8 cellular contexts compared by ENCODE assay signal in genomic region chr6:134097114-134097707, GRCh38. TPM values are rescaled to one million over a fixed set of nuclear protein-coding genes. Genes with fewer than 3 reads are reported as not detected.
DNase-seq lines count a peak whose midpoint lies in the region; ATAC-seq and TF ChIP-seq lines count a peak whose summit lies in the region.

No MANE protein-coding gene starts in this region.

- H3K14ac ChIP-seq in neuronal stem cell (ENCODE audit: low read length), result no peak overlapping the region

- no peak overlapping the region for H2BK120ac ChIP-seq in neuronal stem cell (ENCODE audit: low read depth, low read length)

- no peak overlapping the region for H4K91ac ChIP-seq in neuronal stem cell (ENCODE audit: low read depth, low read length, poor library complexity)

- peak; percentile 39 for DNase-seq in GDM1 (lab: John Stamatoyannopoulos, UW)
- peak; percentile 63 for DNase-seq in HT1080 (ENCODE audit: low read depth)
- DNase-seq in OCI-M1 (lab: John Stamatoyannopoulos, UW), result peak; percentile 87
- peak; percentile 47 for DNase-seq in activated T-cell treated with anti-CD3 and anti-CD28 coated beads, Interleukin-2, amount 50 U/mL, for 24 hours
- DNase-seq in fibroblast of peridontal ligament (ENCODE audit: extremely low read depth), result peak; percentile 90
- DNase-seq in neuronal stem cell (ENCODE audit: low spot score), result peak; percentile 67
- DNase-seq in type B pancreatic cell (ENCODE audit: extremely low spot score, unreplicated experiment), result no peak

- no CpG with 5 or more reads among the region's 4 CpGs for WGBS in neuronal stem cell (ENCODE audit: extremely low coverage in 2 of 2, insufficient read length in 2 of 2, insufficient replicate concordance in 1 of 2), 2 donors

- no peak overlapping the region for H3K9ac ChIP-seq in neuronal stem cell (ENCODE audit: low read depth, low read length, poor library complexity)

- no peaks in the 10 kb centered on the region for H3K36me3 ChIP-seq in neuronal stem cell (replicated peaks in 1 of 2; ENCODE audit: control insufficient read depth in 2 of 2, insufficient read depth in 2 of 2, low read length in 2 of 2)

- peaks cover 15% of the 10 kb centered on the region for H3K27me3 Mint-ChIP-seq in activated T-cell treated with anti-CD3 and anti-CD28 coated beads, Interleukin-2, amount 50 U/mL, for 24 hours
- no peaks in the 10 kb centered on the region for H3K27me3 Mint-ChIP-seq in type B pancreatic cell

- no peak overlapping the region for H2BK5ac ChIP-seq in neuronal stem cell (ENCODE audit: low read length)

- H2BK12ac ChIP-seq in neuronal stem cell (ENCODE audit: low read length), result no peak overlapping the region

- H3K23ac ChIP-seq in neuronal stem cell (ENCODE audit: low read depth, low read length, poor library complexity), result no peak overlapping the region

- no peak overlapping the region for H3K4me2 ChIP-seq in neuronal stem cell (ENCODE audit: insufficient read depth, low read length, poor library complexity, severe bottlenecking)

- no peak overlapping the region for H2BK15ac ChIP-seq in neuronal stem cell (ENCODE audit: low read length)

- H3K4me1 ChIP-seq in neuronal stem cell (ENCODE audit: control insufficient read depth in 2 of 2, insufficient read depth in 1 of 2, low read depth in 1 of 2, low read length in 2 of 2), result peaks cover 0 to 8% of the 10 kb centered on the region in 2 donors

- no peak overlapping the region for H3K4me3 Mint-ChIP-seq in activated T-cell treated with anti-CD3 and anti-CD28 coated beads, Interleukin-2, amount 50 U/mL, for 24 hours
- H3K4me3 Mint-ChIP-seq in type B pancreatic cell, result no peak overlapping the region

- no peak overlapping the region for H3K4ac ChIP-seq in neuronal stem cell (ENCODE audit: low read length)

- H3K27ac ChIP-seq in neuronal stem cell (replicated peaks; ENCODE audit: low read length), result no peak overlapping the region

- no peak overlapping the region for H3K18ac ChIP-seq in neuronal stem cell (ENCODE audit: low read length)

- ATAC-seq in HG03045 (IDR thresholded peaks at IDR 0.05; ENCODE audit: unreplicated experiment), result no peak

- H3K79me1 ChIP-seq in neuronal stem cell (ENCODE audit: low read depth, low read length), result no peaks in the 10 kb centered on the region

- H3K27me3 ChIP-seq in neuronal stem cell (ENCODE audit: control insufficient read depth in 3 of 3, insufficient read depth in 3 of 3, low read depth in 1 of 3, low read length in 3 of 3), result peaks cover 0 to 4% (median 0%) of the 10 kb centered on the region in 3 experiments

- no peaks in the 10 kb centered on the region for H3K36me3 Mint-ChIP-seq in activated T-cell treated with anti-CD3 and anti-CD28 coated beads, Interleukin-2, amount 50 U/mL, for 24 hours (ENCODE audit: low read depth)
- no peaks in the 10 kb centered on the region for H3K36me3 Mint-ChIP-seq in type B pancreatic cell

- H3K9me3 Mint-ChIP-seq in activated T-cell treated with anti-CD3 and anti-CD28 coated beads, Interleukin-2, amount 50 U/mL, for 24 hours, result no peaks in the 10 kb centered on the region
- no peaks in the 10 kb centered on the region for H3K9me3 Mint-ChIP-seq in type B pancreatic cell

- H2AFZ ChIP-seq in neuronal stem cell (ENCODE audit: low read length), result peak overlapping the region; percentile 62

- H3K4me3 ChIP-seq in neuronal stem cell (ENCODE audit: low read length in 2 of 2), result no peak overlapping the region

- H3K9me3 ChIP-seq in neuronal stem cell (replicated peaks in 1 of 2; ENCODE audit: control insufficient read depth in 2 of 2, insufficient read depth in 1 of 2, low read depth in 1 of 2, low read length in 2 of 2), result peaks cover 0 to 5% of the 10 kb centered on the region in 2 donors

- TF ChIP-seq CTCF in type B pancreatic cell (conservative IDR thresholded peaks at IDR 0.05), result peak; percentile 95

- H4K8ac ChIP-seq in neuronal stem cell (ENCODE audit: low read depth, low read length), result no peak overlapping the region

- H3K27ac Mint-ChIP-seq in activated T-cell treated with anti-CD3 and anti-CD28 coated beads, Interleukin-2, amount 50 U/mL, for 24 hours, result no peak overlapping the region
- H3K27ac Mint-ChIP-seq in type B pancreatic cell, result no peak overlapping the region

- no peak overlapping the region for H2AK5ac ChIP-seq in neuronal stem cell (ENCODE audit: low read depth, low read length)

- H3K4me1 Mint-ChIP-seq in activated T-cell treated with anti-CD3 and anti-CD28 coated beads, Interleukin-2, amount 50 U/mL, for 24 hours (ENCODE audit: low read depth), result no peaks in the 10 kb centered on the region
- peaks cover 8% of the 10 kb centered on the region for H3K4me1 Mint-ChIP-seq in type B pancreatic cell (ENCODE audit: unreplicated experiment)

RNA-seq across cellular contexts. Expression of gene SLC2A12, which starts 44.8 kb away (rescaled TPM):
- total RNA-seq in HT1080 (2014; rRNA removed; shearing (Covaris generic)), result 1.2 and 1.9 TPM in 2 replicates
- 2.6 and 3.7 TPM in 2 replicates for polyA plus RNA-seq in HT1080 (2015; cell fraction: cytosol; rRNA removed)
- polyA plus RNA-seq in HT1080 (2015; cell fraction: nucleus; rRNA removed), result 4.6 and 6.3 TPM in 2 replicates
- 18.1 TPM for polyA plus RNA-seq in neuronal stem cell (2013, experiment 1 of 2)
- 19.1 TPM for polyA plus RNA-seq in neuronal stem cell (2013, experiment 2 of 2)
- 2.7 and 5.5 TPM in 2 replicates for total RNA-seq in type B pancreatic cell (ENCODE audit: low replicate concordance)
